8 cellular contexts compared by ENCODE assay signal in the genomic region with DNA sequence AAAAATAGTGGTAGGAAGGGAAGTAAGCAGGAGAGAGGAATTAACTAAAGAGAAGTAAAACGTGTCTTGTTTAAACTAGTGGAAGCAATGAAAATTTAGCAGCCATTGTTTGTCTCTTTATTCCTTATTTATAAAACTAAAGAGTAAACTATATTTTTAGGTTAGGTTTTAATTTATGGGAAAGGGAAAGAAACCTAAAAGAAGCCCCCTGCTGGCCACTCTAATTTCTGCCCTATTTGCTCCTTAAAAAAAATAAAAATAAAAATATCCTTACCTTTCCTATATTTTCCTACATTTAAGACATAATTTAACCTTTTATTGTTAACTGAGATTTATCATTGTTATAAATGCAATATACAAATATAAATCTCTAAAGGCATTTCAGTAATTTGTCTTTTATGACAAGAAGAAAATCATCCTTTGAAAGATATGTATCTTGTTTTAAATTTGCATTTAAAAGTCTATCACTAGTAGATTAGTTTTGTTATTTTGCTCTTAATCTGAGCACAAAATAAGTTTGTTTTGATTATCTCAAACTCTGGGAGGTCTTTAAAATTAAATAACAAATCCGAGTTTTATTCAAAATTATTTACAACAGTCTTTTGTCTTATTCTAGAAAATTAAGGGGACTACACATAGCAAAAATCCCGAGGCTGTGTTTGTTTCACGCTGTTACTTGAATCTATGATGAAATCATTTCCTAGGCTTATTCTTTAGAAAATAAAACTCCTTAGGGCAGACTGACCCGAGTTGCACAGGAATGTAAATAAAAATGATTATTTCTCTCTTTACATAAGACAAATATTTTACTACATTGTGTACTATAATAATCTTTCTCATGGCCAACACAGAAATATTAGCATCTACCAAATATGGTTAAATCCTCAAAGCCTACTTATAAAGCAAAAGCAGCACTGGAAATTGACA.
DNase-seq lines count a peak whose midpoint lies in the region; ATAC-seq and TF ChIP-seq lines count a peak whose summit lies in the region.

No MANE protein-coding gene starts in this region.

- H3K27me3 ChIP-seq in ascending aorta = no peaks in the 10 kb centered on the region

- no peak overlapping the region for H3K4me3 ChIP-seq in ascending aorta

- peak; percentile 15 for DNase-seq in AG20443 (ENCODE audit: low spot score)
- DNase-seq in HEK293T (ENCODE audit: extremely low spot score) = no peak
- DNase-seq in ascending aorta (ENCODE audit: low spot score in 2 of 2) = no peak
- peak; percentile 16 to 48 for DNase-seq in lung microvascular endothelial cell (ENCODE audit: low read depth in 2 of 2)
- no peak for DNase-seq in G401 (ENCODE audit: low spot score)
- DNase-seq in cerebellum (ENCODE audit: low spot score) = no peak
- DNase-seq in omental fat pad (ENCODE audit: low spot score) = no peak
- no peak for DNase-seq in NCI-H187 (lab: John Stamatoyannopoulos, UW)

- in situ Hi-C loops in G401 (cut with HindIII; ENCODE audit: low sequenced_read_pairs) = no loop called here

- POLR2A ChIA-PET in HEK293T (lab: Yijun Ruan, JAX) = no interaction called here

- intact Hi-C loops in ascending aorta (cut with DNase I) = no loop called here

- no peak for ATAC-seq in omental fat pad (ENCODE audit: low FRiP score)

- no peak overlapping the region for H3K27ac ChIP-seq in ascending aorta

- H3K4me1 ChIP-seq in ascending aorta = no peaks in the 10 kb centered on the region

- TF ChIP-seq CTCF in ascending aorta (IDR thresholded peaks at IDR 0.05) = peak in 2 of 3 experiments; percentile 11 to 31
- TF ChIP-seq CTCF in omental fat pad (IDR thresholded peaks at IDR 0.05) = no peak

- H3K9me3 ChIP-seq in ascending aorta = no peaks in the 10 kb centered on the region

- CTCF ChIA-PET in HEK293T (lab: Yijun Ruan, JAX) = no interaction called here

- no peaks in the 10 kb centered on the region for H3K36me3 ChIP-seq in ascending aorta

TF ChIP-seq in HEK293T, 16 proteins besides CTCF, POLR2A, EP300 and RAD21:
- TF ChIP-seq ZNF384 (IDR thresholded peaks at IDR 0.05) (0 out of 2 replicates have a peak, but pooled peaks have one; percentile 27), SUZ12 (IDR thresholded peaks at IDR 0.05) (no peak)

Comparison
In these comparisons a context has a peak if more than half of its experiments do, and no peak if none do; other contexts are left out.
1. DNase-seq: peak in AG20443 (single experiment) and lung microvascular endothelial cell (2 of 2); none in HEK293T (single experiment), ascending aorta (0 of 2), G401 (single experiment), cerebellum (single experiment), omental fat pad (single experiment) and NCI-H187 (0 of 2).
2. CTCF ChIP-seq: peak in ascending aorta (2 of 3); none in omental fat pad (0 of 3).